In genomic region chr1:110495926-110496600, GRCh38 we compare ENCODE assay signal across 8 cellular contexts. TPM values are rescaled to one million over a fixed set of nuclear protein-coding genes. Genes with fewer than 3 reads are reported as not detected.
DNase-seq lines count a peak whose midpoint lies in the region; ATAC-seq and TF ChIP-seq lines count a peak whose summit lies in the region.

No MANE protein-coding gene starts in this region.

- intact Hi-C loops in HCT116 (cut with micrococcal nuclease): loop anchor here (1.0 kb wide), 8 partner anchors 19 to 293 kb away; no protein-coding TSS in a partner anchor
- intact Hi-C loops in breast epithelium (cut with DNase I; ENCODE audit: low total_unique reads): no loop called here

- no peaks in the 10 kb centered on the region for H3K36me3 ChIP-seq in CD4-positive, CD25-positive, alpha-beta regulatory T cell (ENCODE audit: control insufficient read depth, insufficient read depth, low read length)
- H3K36me3 ChIP-seq in HCT116 (ENCODE audit: control insufficient read depth in 1 of 2, insufficient read depth in 2 of 2, low read length in 2 of 2) (no peaks in the 10 kb centered on the region), WERI-Rb-1 (no peaks in the 10 kb centered on the region), breast epithelium (no peaks in the 10 kb centered on the region)

- H3K27ac ChIP-seq in CD4-positive, CD25-positive, alpha-beta regulatory T cell (ENCODE audit: insufficient read depth, low read length, poor library complexity, severe bottlenecking): no peak overlapping the region
- no peak overlapping the region for H3K27ac ChIP-seq in HCT116 (ENCODE audit: low read depth, low read length)
- H3K27ac ChIP-seq in WERI-Rb-1: no peak overlapping the region
- H3K27ac ChIP-seq in breast epithelium: no peak overlapping the region

- no peaks in the 10 kb centered on the region for H3K9me3 Mint-ChIP-seq in CD4-positive, CD25-positive, alpha-beta regulatory T cell

- peak; percentile 55 to 75 (median 66) for DNase-seq in CD4-positive, CD25-positive, alpha-beta regulatory T cell
- peak; percentile 68 for DNase-seq in HCT116 (ENCODE audit: low read depth, low spot score)
- peak; percentile 84 for DNase-seq in NCI-H345 (lab: John Stamatoyannopoulos, UW)
- DNase-seq in WERI-Rb-1: peak; percentile 87
- peak; percentile 48 to 72 for DNase-seq in breast epithelium (ENCODE audit: low spot score in 2 of 2)
- DNase-seq in kidney glomerular epithelial cell (lab: John Stamatoyannopoulos, UW): peak; percentile 75
- peak; percentile 84 to 85 for DNase-seq in stimulated activated CD4-positive, alpha-beta T cell treated with anti-CD3 and anti-CD28 coated beads, Interleukin-2, amount 100 ng/mL, for 24 hours

- POLR2A ChIA-PET in HCT116 (lab: Charles Lee): interaction anchor here (1.0 to 2.0 kb wide), 5 partner anchors 32 to 288 kb away, joined by 3 to 9 read pairs (median 5); partner anchors contain the start of gene RBM15

- no peak overlapping the region for H2AFZ ChIP-seq in HCT116 (ENCODE audit: low read depth, low read length, poor library complexity, severe bottlenecking)

- H4K20me1 ChIP-seq in HCT116 (ENCODE audit: insufficient read depth): no peaks in the 10 kb centered on the region

- H3K4me1 Mint-ChIP-seq in CD4-positive, CD25-positive, alpha-beta regulatory T cell: no peaks in the 10 kb centered on the region

- no peak overlapping the region for H3K4me2 ChIP-seq in HCT116 (ENCODE audit: low read length)

- no peaks in the 10 kb centered on the region for H3K79me2 ChIP-seq in HCT116 (ENCODE audit: insufficient read depth, low read length)

- TF ChIP-seq CTCF in HCT116 (IDR thresholded peaks at IDR 0.05 in 2 of 3, conservative IDR thresholded peaks at IDR 0.05 in 1 of 3; ENCODE audit: borderline replicate concordance in 1 of 3, insufficient read depth in 1 of 3, low read depth in 2 of 3, low read length in 2 of 3) (peak; percentile 87 to 97 (median 95)), WERI-Rb-1 (IDR thresholded peaks at IDR 0.05; ENCODE audit: low read depth, low read length) (peak; percentile 86), breast epithelium (IDR thresholded peaks at IDR 0.05) (peak in 2 of 3 donors; percentile 69 to 79)

- H3K27ac Mint-ChIP-seq in CD4-positive, CD25-positive, alpha-beta regulatory T cell: no peak overlapping the region

- H3K36me3 Mint-ChIP-seq in CD4-positive, CD25-positive, alpha-beta regulatory T cell: no peaks in the 10 kb centered on the region

- H3K9ac ChIP-seq in HCT116 (ENCODE audit: low read length): no peak overlapping the region

- no TSS peak for BruUV-seq in HCT116 (replicated peaks; lab: Mats Ljungman, UMichigan)

- H3K4me3 Mint-ChIP-seq in CD4-positive, CD25-positive, alpha-beta regulatory T cell: no peak overlapping the region

- peak; percentile 62 to 64 for ATAC-seq in CD4-positive, CD25-positive, alpha-beta regulatory T cell (ENCODE audit: low read depth in 2 of 2)
- ATAC-seq in HCT116 (peak; percentile 94), GM21360 (IDR thresholded peaks at IDR 0.05; ENCODE audit: unreplicated experiment) (no peak)

- TF ChIP-seq POLR2A in HCT116 (IDR thresholded peaks at IDR 0.05; ENCODE audit: borderline replicate concordance, extremely low read depth, insufficient read depth, insufficient read length) (no peak), breast epithelium (IDR thresholded peaks at IDR 0.05) (no peak)

- RAD21 ChIA-PET in HCT116 (lab: Charles Lee; ENCODE audit: low non-redundant PET in 1 of 2, low total read pairs in 2 of 2, uncharacterized antibody in 2 of 2, unreplicated experiment in 2 of 2): interaction anchor here (0.6 to 2.6 kb wide), 19 partner anchors 18 to 721 kb away, joined by 3 to 17 read pairs (median 5); no protein-coding TSS in a partner anchor

- CTCF ChIA-PET in HCT116 (lab: Charles Lee): interaction anchor here (0.7 to 9.3 kb wide), 31 partner anchors 9 to 467 kb away, joined by 3 to 203 read pairs (median 7); partner anchors contain the start of genes KCNC4, LAMTOR5, RBM15 and STRIP1

- no peaks in the 10 kb centered on the region for H3K9me2 ChIP-seq in HCT116 (ENCODE audit: insufficient read depth)

- no peaks in the 10 kb centered on the region for H3K27me3 Mint-ChIP-seq in CD4-positive, CD25-positive, alpha-beta regulatory T cell

- H3K4me1 ChIP-seq in CD4-positive, CD25-positive, alpha-beta regulatory T cell (ENCODE audit: control insufficient read depth, insufficient read depth, low read length, poor library complexity, severe bottlenecking): no peaks in the 10 kb centered on the region
- H3K4me1 ChIP-seq in HCT116 (ENCODE audit: control insufficient read depth in 1 of 2, insufficient read depth in 2 of 2, low read length in 2 of 2) (no peaks in the 10 kb centered on the region; a peak in 1 of 4 replicates), breast epithelium (no peaks in the 10 kb centered on the region)

- peak; percentile 99 for TF ChIP-seq RAD21 in HCT116 (IDR thresholded peaks at IDR 0.05; ENCODE audit: low read depth)

- H3K9me3 ChIP-seq in CD4-positive, CD25-positive, alpha-beta regulatory T cell (ENCODE audit: control insufficient read depth in 2 of 2, low read length in 2 of 2): no peaks in the 10 kb centered on the region
- no peaks in the 10 kb centered on the region for H3K9me3 ChIP-seq in HCT116 (ENCODE audit: control insufficient read depth in 1 of 2, insufficient read depth in 1 of 2, low read depth in 1 of 2, low read length in 2 of 2)
- H3K9me3 ChIP-seq in WERI-Rb-1 (ENCODE audit: severe bottlenecking): no peaks in the 10 kb centered on the region
- H3K9me3 ChIP-seq in breast epithelium: no peaks in the 10 kb centered on the region

- no peak overlapping the region for H3K4me3 ChIP-seq in CD4-positive, CD25-positive, alpha-beta regulatory T cell (ENCODE audit: low read depth, low read length)
- no peak overlapping the region for H3K4me3 ChIP-seq in HCT116 (replicated peaks in 1 of 2; ENCODE audit: low read depth in 1 of 2, low read length in 2 of 2)
- H3K4me3 ChIP-seq in WERI-Rb-1 (ENCODE audit: low read depth, low read length): no peak overlapping the region
- H3K4me3 ChIP-seq in breast epithelium: no peak overlapping the region

- H3K27me3 ChIP-seq in CD4-positive, CD25-positive, alpha-beta regulatory T cell (ENCODE audit: control insufficient read depth, insufficient read depth, low read length): no peaks in the 10 kb centered on the region
- H3K27me3 ChIP-seq in HCT116 (ENCODE audit: insufficient read depth, low read length): no peaks in the 10 kb centered on the region
- H3K27me3 ChIP-seq in WERI-Rb-1 (ENCODE audit: insufficient read depth, low read depth, severe bottlenecking): no peaks in the 10 kb centered on the region
- H3K27me3 ChIP-seq in breast epithelium: no peaks in the 10 kb centered on the region

TF ChIP-seq in HCT116, 20 proteins besides CTCF, POLR2A, EP300 and RAD21:
- TF ChIP-seq EZH2phosphoT487 (IDR thresholded peaks at IDR 0.05; ENCODE audit: borderline replicate concordance): no peak
TF ChIP-seq in HCT116: peak in this region for 0.

RNA-seq across cellular contexts. Expression of gene KCNA10, which starts 22.9 kb away (rescaled TPM):
- not detected for total RNA-seq in CD4-positive, CD25-positive, alpha-beta regulatory T cell
- polyA plus RNA-seq in CD4-positive, CD25-positive, alpha-beta regulatory T cell: not detected
- total RNA-seq in HCT116 (2021; ENCODE audit: unreplicated experiment) (not detected), breast epithelium (not detected)
- polyA plus RNA-seq in HCT116 (2012): not detected in 2 replicates

RNA-seq across cellular contexts. Expression of gene PROK1, which starts 45.1 kb away (rescaled TPM):
- total RNA-seq in CD4-positive, CD25-positive, alpha-beta regulatory T cell: not detected
- not detected for polyA plus RNA-seq in CD4-positive, CD25-positive, alpha-beta regulatory T cell
- total RNA-seq in HCT116 (2021; ENCODE audit: unreplicated experiment): 0.22 TPM
- 0.04 TPM in 2 replicates for polyA plus RNA-seq in HCT116 (2012)
- total RNA-seq in breast epithelium: 10 to 100 TPM in 1 of 3 donors, under 1 TPM in 2; 0.66 to 42.9 (median 0.73) TPM
